Comparison of ENCODE assay signal across 8 cellular contexts in genomic region chr17:34979650-34980352, GRCh38. TPM values are rescaled to one million over a fixed set of nuclear protein-coding genes. Genes with fewer than 3 reads are reported as not detected.
DNase-seq lines count a peak whose midpoint lies in the region; ATAC-seq, FAIRE-seq and TF ChIP-seq lines count a peak whose summit lies in the region.

No MANE protein-coding gene starts in this region.

- peak overlapping the region; percentile 70 for H4K91ac ChIP-seq in IMR-90 (ENCODE audit: insufficient read depth, low read depth, low read length)

- H2BK15ac ChIP-seq in IMR-90 (ENCODE audit: low read depth, low read length) (no peak overlapping the region), mesendoderm (replicated peaks; ENCODE audit: low read depth) (no peak overlapping the region)

- H3K9me3 ChIP-seq in IMR-90 (ENCODE audit: control insufficient read depth, insufficient read depth, low read length) (no peaks in the 10 kb centered on the region), GM12878 (replicated peaks; ENCODE audit: control insufficient read depth, insufficient read depth, low read length) (no peaks in the 10 kb centered on the region)

- H3K56ac ChIP-seq in IMR-90 (ENCODE audit: extremely low read depth, insufficient read depth, low read length) (peak overlapping the region; percentile 79), mesendoderm (ENCODE audit: low read length) (peak overlapping the region; percentile 40)

- SMC1A ChIA-PET in GM12878 (lab: Charles Lee; ENCODE audit: uncharacterized antibody, unreplicated experiment) = interaction anchor here (1.5 kb wide), 1 partner anchor 19 kb away, joined by 3 read pairs; no protein-coding TSS in a partner anchor

- no peak for FAIRE-seq in GM12878 (lab: Jason Lieb, UNC)

- 0 out of 2 replicates have a peak, but pooled peaks cover 3% of the 10 kb centered on the region for H3K9me1 ChIP-seq in IMR-90 (ENCODE audit: insufficient read depth, low read length)

- H2BK120ac ChIP-seq in IMR-90 (ENCODE audit: low read depth, low read length) (peak overlapping the region; percentile 47; the same call in 1 of the 2 replicates), mesendoderm (ENCODE audit: low read depth, low read length) (no peak overlapping the region)

- TF ChIP-seq POLR2A in IMR-90 (IDR thresholded peaks at IDR 0.05; ENCODE audit: low read depth, low read length) (no peak), GM12878 (IDR thresholded peaks at IDR 0.05; ENCODE audit: low read depth, low read length) (no peak)

- H3K4me2 ChIP-seq in IMR-90 (ENCODE audit: low read depth, low read length) = peak overlapping the region; percentile 85
- peak overlapping the region; percentile 91 for H3K4me2 ChIP-seq in GM12878 (ENCODE audit: control insufficient read depth, insufficient read depth)
- no peak overlapping the region for H3K4me2 ChIP-seq in mesendoderm (ENCODE audit: low read length)

- H4K5ac ChIP-seq in IMR-90 (ENCODE audit: low read depth, low read length) = peak overlapping the region; percentile 86
- H4K5ac ChIP-seq in mesendoderm (ENCODE audit: low read length) = no peak overlapping the region

- H3K4ac ChIP-seq in IMR-90 (ENCODE audit: low read depth, low read length) (peak overlapping the region; percentile 49), mesendoderm (ENCODE audit: low read depth, low read length) (no peak overlapping the region)

- no peak overlapping the region for H3K18ac ChIP-seq in IMR-90 (ENCODE audit: low read depth, low read length)
- H3K18ac ChIP-seq in mesendoderm (ENCODE audit: low read length) = no peak overlapping the region

- CTCF ChIA-PET in IMR-90 (lab: Yijun Ruan, JAX) = no interaction called here
- CTCF ChIA-PET in GM12878 (lab: Yijun Ruan, JAX) = no interaction called here

- H3K79me1 ChIP-seq in IMR-90 (ENCODE audit: low read depth in 1 of 2, low read length in 2 of 2) (peaks cover 16 to 27% of the 10 kb centered on the region in 2 experiments), mesendoderm (ENCODE audit: low read length) (peaks cover 10% of the 10 kb centered on the region)

- peak; percentile 21 for DNase-seq in AG20443 (ENCODE audit: low spot score)
- peak; percentile 22 for DNase-seq in IMR-90
- DNase-seq in GM12878 (ENCODE audit: low read depth, low spot score) = no peak
- peak; percentile 38 for DNase-seq in mesendoderm
- no peak for DNase-seq in dermis blood vessel endothelial cell
- no peak for DNase-seq in NCI-H2107 (lab: John Stamatoyannopoulos, UW)

- TF ChIP-seq RAD21 in IMR-90 (IDR thresholded peaks at IDR 0.05; ENCODE audit: low read length) (no peak), GM12878 (IDR thresholded peaks at IDR 0.05; ENCODE audit: insufficient read depth, low read depth, low read length) (no peak)

- intact Hi-C loops in IMR-90 (cut with micrococcal nuclease) (loop anchor here (1.0 to 5.0 kb wide), 2 partner anchors 18 to 138 kb away; partner anchors contain the start of genes CCT6B, RAD51D and ZNF830), GM12878 (cut with micrococcal nuclease; ENCODE audit: unreplicated experiment) (loop anchor here (5.0 to 10.0 kb wide), 3 partner anchors 108 to 555 kb away; partner anchors contain the start of gene RAD51D)

- peaks cover 4% of the 10 kb centered on the region; the same call in 1 of the 2 replicates for H3K36me3 ChIP-seq in IMR-90 (ENCODE audit: control insufficient read depth, insufficient read depth, low read length)
- H3K36me3 ChIP-seq in GM12878 (ENCODE audit: control insufficient read depth in 2 of 2, insufficient read depth in 2 of 2, low read length in 1 of 2) = peaks cover 0 to under 1% of the 10 kb centered on the region in 2 experiments; a peak in 1 of 4 replicates
- H3K36me3 ChIP-seq in mesendoderm (ENCODE audit: control insufficient read depth, insufficient read depth, low read length) = peaks cover 3% of the 10 kb centered on the region

- H2AK9ac ChIP-seq in IMR-90 (replicated peaks; ENCODE audit: low read depth, low read length, poor library complexity) = peak overlapping the region; percentile 99

- in situ Hi-C loops in IMR-90 (cut with MboI; ENCODE audit: low sequenced_read_pairs) (loop anchor here (25.0 kb wide), 1 partner anchor 608 kb away; the partner anchor contains the start of genes AP2B1 and PEX12), GM12878 (cut with MboI) (no loop called here)

- H2AK5ac ChIP-seq in IMR-90 (ENCODE audit: low read depth, low read length) (peak overlapping the region; percentile 9; the same call in 1 of the 2 replicates), mesendoderm (ENCODE audit: low read length) (no peak overlapping the region)

- H3K4me1 ChIP-seq in IMR-90 (ENCODE audit: control insufficient read depth, insufficient read depth, low read length) = peaks cover 7% of the 10 kb centered on the region
- H3K4me1 ChIP-seq in GM12878 (ENCODE audit: control insufficient read depth, insufficient read depth, low read length) = peaks cover 12% of the 10 kb centered on the region
- H3K4me1 ChIP-seq in mesendoderm (ENCODE audit: control insufficient read depth, low read depth, low read length) = peaks cover 4% of the 10 kb centered on the region

- no peak for TF ChIP-seq EP300 in GM12878 (IDR thresholded peaks at IDR 0.05; ENCODE audit: borderline replicate concordance in 1 of 2, control insufficient read depth in 1 of 2, low read depth in 2 of 2, low read length in 2 of 2)

- no peaks in the 10 kb centered on the region for H3K27me3 ChIP-seq in IMR-90 (ENCODE audit: control insufficient read depth, insufficient read depth, low read length)
- no peaks in the 10 kb centered on the region for H3K27me3 ChIP-seq in GM12878 (replicated peaks in 1 of 2; ENCODE audit: control insufficient read depth in 2 of 2, insufficient read depth in 2 of 2, low read length in 1 of 2)
- H3K27me3 ChIP-seq in mesendoderm (ENCODE audit: insufficient read depth, low read length, poor library complexity) = no peaks in the 10 kb centered on the region

- POLR2A ChIA-PET in IMR-90 (lab: Charles Lee; ENCODE audit: unreplicated experiment) (interaction anchor here (1.2 kb wide), 1 partner anchor 11 kb away, joined by 4 read pairs; no protein-coding TSS in a partner anchor), GM12878 (lab: Charles Lee) (interaction anchor here (0.9 to 2.5 kb wide), 3 partner anchors 14 to 139 kb away, joined by 4 to 8 read pairs (median 7); partner anchors contain the start of genes CCT6B, RAD51D and ZNF830)

- H3K4me3 ChIP-seq in IMR-90 (ENCODE audit: insufficient read depth, low read depth, low read length) (peak overlapping the region; percentile 91), GM12878 (peak overlapping the region; percentile 89), mesendoderm (ENCODE audit: low read length) (no peak overlapping the region)

- peak overlapping the region; percentile 68 to 94 for H4K8ac ChIP-seq in IMR-90 (ENCODE audit: low read depth in 2 of 2, low read length in 2 of 2)
- no peak overlapping the region for H4K8ac ChIP-seq in mesendoderm (ENCODE audit: low read depth, low read length)

- H2BK5ac ChIP-seq in IMR-90 (ENCODE audit: low read depth, low read length, poor library complexity, severe bottlenecking) (peak overlapping the region; percentile 99), mesendoderm (ENCODE audit: low read length) (no peak overlapping the region)

- peak overlapping the region; percentile 84 for H3K9ac ChIP-seq in IMR-90 (ENCODE audit: low read depth, low read length)
- peak overlapping the region; percentile 89 for H3K9ac ChIP-seq in GM12878 (ENCODE audit: control insufficient read depth, insufficient read depth, low read length)
- H3K9ac ChIP-seq in mesendoderm (ENCODE audit: low read length) = peak overlapping the region; percentile 51

- no peak for ATAC-seq in IMR-90 (ENCODE audit: low read depth)
- no peak for ATAC-seq in GM12878
- no peak for ATAC-seq in GM21381 (IDR thresholded peaks at IDR 0.05; ENCODE audit: unreplicated experiment)
- no peak for ATAC-seq in GM21619 (IDR thresholded peaks at IDR 0.05; ENCODE audit: unreplicated experiment)

- H2AFZ ChIP-seq in IMR-90 (replicated peaks; ENCODE audit: low read length, poor library complexity) (peak overlapping the region; percentile 99), GM12878 (ENCODE audit: control insufficient read depth, low read depth, low read length) (peak overlapping the region; percentile 77)

- H3K79me2 ChIP-seq in GM12878 (ENCODE audit: control insufficient read depth, insufficient read depth, low read length) (peaks cover 22% of the 10 kb centered on the region), mesendoderm (ENCODE audit: control insufficient read depth, insufficient read depth, low read length) (peaks cover 19% of the 10 kb centered on the region)

- TF ChIP-seq CTCF in IMR-90 (conservative IDR thresholded peaks at IDR 0.05; ENCODE audit: low read depth, low read length) (no peak), GM12878 (IDR thresholded peaks at IDR 0.05 in 2 of 3, conservative IDR thresholded peaks at IDR 0.05 in 1 of 3; ENCODE audit: control insufficient read depth in 2 of 3, extremely low read depth in 1 of 3, insufficient read depth in 1 of 3, low read depth in 3 of 3, low read length in 3 of 3) (no peak)

- H3K27ac ChIP-seq in IMR-90 (ENCODE audit: insufficient read depth, low read length) = peak overlapping the region; percentile 71
- H3K27ac ChIP-seq in GM12878 (ENCODE audit: control insufficient read depth, insufficient read depth) = peak overlapping the region; percentile 85
- no peak overlapping the region for H3K27ac ChIP-seq in mesendoderm (ENCODE audit: low read depth, low read length)

- peak overlapping the region; percentile 55; the same call in 1 of the 2 replicates for H3K23ac ChIP-seq in IMR-90 (ENCODE audit: low read depth, low read length)
- no peak overlapping the region for H3K23ac ChIP-seq in mesendoderm (ENCODE audit: low read length)

- peak overlapping the region; percentile 66 for H3K14ac ChIP-seq in IMR-90 (replicated peaks; ENCODE audit: low read depth, low read length)

- 20% methylated on average over 8 of the region's 15 CpGs; no CpG with 5 or more reads in 1 of the 2 experiments for WGBS in IMR-90 (ENCODE audit: extremely low coverage in 2 of 2, insufficient read length in 1 of 2), 2 experiments
- WGBS in GM12878 (ENCODE audit: insufficient coverage, insufficient replicate concordance, low lambda C conversion rate, missing lambda C conversion rate) = 19% methylated on average over 15 of the region's 15 CpGs
- 100% methylated on average over 2 of the region's 15 CpGs for WGBS in mesendoderm (ENCODE audit: extremely low coverage, insufficient coverage, low lambda C conversion rate)

- H4K20me1 ChIP-seq in IMR-90 (ENCODE audit: insufficient read depth, low read length) (no peaks in the 10 kb centered on the region), GM12878 (ENCODE audit: control insufficient read depth, insufficient read depth) (no peaks in the 10 kb centered on the region)

- H2BK20ac ChIP-seq in IMR-90 (ENCODE audit: low read depth, low read length) = no peak overlapping the region

- dilution Hi-C loops in IMR-90 (cut with HindIII; ENCODE audit: low sequenced_read_pairs, unreplicated experiment) = no loop called here

- BruUV-seq in IMR-90 (replicated peaks; lab: Mats Ljungman, UMichigan) (TSS peak; percentile 89), GM12878 (replicated peaks; lab: Mats Ljungman, UMichigan) (TSS peak; percentile 98)

- RAD21 ChIA-PET in GM12878 (lab: Charles Lee; ENCODE audit: unreplicated experiment) = interaction anchor here (0.8 to 1.6 kb wide), 7 partner anchors 20 to 139 kb away, joined by 3 to 4 read pairs (median 3); no protein-coding TSS in a partner anchor

RNA-seq across cellular contexts. Expression of gene LIG3, which starts 0.5 kb away (rescaled TPM):
- total RNA-seq in IMR-90 (2012; rRNA removed) (35.8 and 41.9 TPM in 2 replicates), GM12878 (2014; rRNA removed) (33.8 and 38.1 TPM in 2 replicates), GM12878 (2014; rRNA removed; fragmentation: Illumina TruSeq; extraction: Trizol) (30.2 and 30.6 TPM in 2 replicates), GM12878 (2021) (37.6 and 38.7 TPM in 2 replicates), dermis blood vessel endothelial cell (23.1 and 37.8 TPM in 2 replicates)
- polyA plus RNA-seq in IMR-90 (2012; rRNA removed) (28.3 and 36.4 TPM in 2 replicates), GM12878 (2011; rRNA removed) (37.4 and 41.7 TPM in 2 replicates), GM12878 (2014; fragmentation: Illumina TruSeq; extraction: Trizol) (31.3 and 36.2 TPM in 2 replicates), GM12878 (2014; fragmentation: Nextera tagmentation; extraction: Ambion mirVana) (1 to 10 TPM; 6.5 to 6.6 TPM), GM12878 (2014; rRNA removed) (37.1 and 45.4 TPM in 2 replicates), GM12878 (2016; fragmentation: Nextera tagmentation; extraction: Ambion mirVana) (10 to 100 TPM; 24.3 to 26.3 TPM)
- polyA plus RNA-seq in IMR-90 (2012; cell fraction: cytosol; rRNA removed) = 18.8 and 24.6 TPM in 2 replicates
- 34.5 and 61.5 TPM in 2 replicates for polyA plus RNA-seq in IMR-90 (2012; cell fraction: nucleus; rRNA removed; ENCODE audit: low replicate concordance)
- 85.6 and 106 TPM in 2 replicates for total RNA-seq in GM12878 (2013; cell fraction: nucleolus; rRNA removed)
- polyA plus RNA-seq in GM12878 (2011; ENCODE audit: low read depth) = 8.3 TPM
- polyA plus RNA-seq in GM12878 (2011; cell fraction: cytosol; rRNA removed) = 35.6 and 44.5 TPM in 2 replicates
- 88.4 and 90.2 TPM in 2 replicates for polyA plus RNA-seq in GM12878 (2011; cell fraction: nucleus; rRNA removed)
- polyA plus RNA-seq in GM12878 (2012) = 13.2 and 17.9 TPM in 2 replicates
- 66.9 and 103 TPM in 2 replicates for polyA minus RNA-seq in GM12878 (2011; rRNA and poly(A)+ RNA removed)
- polyA minus RNA-seq in GM12878 (2011; cell fraction: cytosol; rRNA and poly(A)+ RNA removed) = 21.4 and 23.9 TPM in 2 replicates
- 42.1 and 68.8 TPM in 2 replicates for polyA minus RNA-seq in GM12878 (2011; cell fraction: nucleus; rRNA and poly(A)+ RNA removed)
- polyA plus RNA-seq in mesendoderm (2013, experiment 1 of 2) = 42.3 TPM
- polyA plus RNA-seq in mesendoderm (2013, experiment 2 of 2) = 42.2 TPM

RNA-seq across cellular contexts. Expression of gene ZNF830, which starts 18.5 kb away (rescaled TPM):
- total RNA-seq in IMR-90 (2012; rRNA removed) = 6.6 and 10.3 TPM in 2 replicates
- polyA plus RNA-seq in IMR-90 (2012; rRNA removed) = 5.1 and 5.5 TPM in 2 replicates
- polyA plus RNA-seq in IMR-90 (2012; cell fraction: cytosol; rRNA removed) = 2.4 TPM in 2 replicates
- polyA plus RNA-seq in IMR-90 (2012; cell fraction: nucleus; rRNA removed; ENCODE audit: low replicate concordance) = 1.5 and 3.3 TPM in 2 replicates
- total RNA-seq in GM12878 (2013; cell fraction: nucleolus; rRNA removed) = 18.3 and 20.7 TPM in 2 replicates
- 9.7 and 11.3 TPM in 2 replicates for total RNA-seq in GM12878 (2014; rRNA removed)
- total RNA-seq in GM12878 (2014; rRNA removed; fragmentation: Illumina TruSeq; extraction: Trizol) = 18.5 and 19.9 TPM in 2 replicates
- 13.6 and 14.9 TPM in 2 replicates for total RNA-seq in GM12878 (2021)
- polyA plus RNA-seq in GM12878 (2011; ENCODE audit: low read depth) = 4.0 TPM
- 12.0 and 20.7 TPM in 2 replicates for polyA plus RNA-seq in GM12878 (2011; rRNA removed)
- 5.6 and 6.8 TPM in 2 replicates for polyA plus RNA-seq in GM12878 (2011; cell fraction: cytosol; rRNA removed)
- 9.2 and 11.8 TPM in 2 replicates for polyA plus RNA-seq in GM12878 (2011; cell fraction: nucleus; rRNA removed)
- 6.8 and 11.1 TPM in 2 replicates for polyA plus RNA-seq in GM12878 (2012)
- polyA plus RNA-seq in GM12878 (2014; fragmentation: Illumina TruSeq; extraction: Trizol) = 12.3 and 15.2 TPM in 2 replicates
- 10 to 100 TPM; 10.6 to 15.4 TPM for polyA plus RNA-seq in GM12878 (2014; fragmentation: Nextera tagmentation; extraction: Ambion mirVana)
- 10.5 and 15.0 TPM in 2 replicates for polyA plus RNA-seq in GM12878 (2014; rRNA removed)
- polyA plus RNA-seq in GM12878 (2016; fragmentation: Nextera tagmentation; extraction: Ambion mirVana) = 10 to 100 TPM; 16.2 to 16.8 TPM
- 5.1 and 6.5 TPM in 2 replicates for polyA minus RNA-seq in GM12878 (2011; rRNA and poly(A)+ RNA removed)
- 2.9 and 3.2 TPM in 2 replicates for polyA minus RNA-seq in GM12878 (2011; cell fraction: cytosol; rRNA and poly(A)+ RNA removed)
- polyA minus RNA-seq in GM12878 (2011; cell fraction: nucleus; rRNA and poly(A)+ RNA removed) = 8.6 and 13.1 TPM in 2 replicates
- 9.2 TPM for polyA plus RNA-seq in mesendoderm (2013, experiment 1 of 2)
- 9.9 TPM for polyA plus RNA-seq in mesendoderm (2013, experiment 2 of 2)
- 15.0 and 17.5 TPM in 2 replicates for total RNA-seq in dermis blood vessel endothelial cell

RNA-seq across cellular contexts. Expression of gene CCT6B, which starts 18.5 kb away (rescaled TPM):
- total RNA-seq in IMR-90 (2012; rRNA removed) (0.72 and 1.7 TPM in 2 replicates), GM12878 (2014; rRNA removed) (1.9 and 2.2 TPM in 2 replicates), GM12878 (2014; rRNA removed; fragmentation: Illumina TruSeq; extraction: Trizol) (2.6 and 3.1 TPM in 2 replicates), GM12878 (2021) (2.8 TPM in 2 replicates), dermis blood vessel endothelial cell (0.28 and 1.4 TPM in 2 replicates)
- polyA plus RNA-seq in IMR-90 (2012; rRNA removed) (0.72 and 1.1 TPM in 2 replicates), GM12878 (2011; rRNA removed) (1.6 and 2.5 TPM in 2 replicates), GM12878 (2014; fragmentation: Illumina TruSeq; extraction: Trizol) (2.5 and 3.2 TPM in 2 replicates), GM12878 (2014; fragmentation: Nextera tagmentation; extraction: Ambion mirVana) (1 to 10 TPM; 3.9 to 6.1 TPM), GM12878 (2014; rRNA removed) (1.6 and 2.4 TPM in 2 replicates), GM12878 (2016; fragmentation: Nextera tagmentation; extraction: Ambion mirVana) (1 to 10 TPM; 2.1 to 2.6 TPM)
- 0.16 and 0.18 TPM in 2 replicates for polyA plus RNA-seq in IMR-90 (2012; cell fraction: cytosol; rRNA removed)
- polyA plus RNA-seq in IMR-90 (2012; cell fraction: nucleus; rRNA removed; ENCODE audit: low replicate concordance) = 0.17 and 1.9 TPM in 2 replicates
- 1.4 and 1.8 TPM in 2 replicates for total RNA-seq in GM12878 (2013; cell fraction: nucleolus; rRNA removed)
- polyA plus RNA-seq in GM12878 (2011; ENCODE audit: low read depth) = 2.2 TPM
- polyA plus RNA-seq in GM12878 (2011; cell fraction: cytosol; rRNA removed) = 0.39 and 0.57 TPM in 2 replicates
- 0.91 and 0.95 TPM in 2 replicates for polyA plus RNA-seq in GM12878 (2011; cell fraction: nucleus; rRNA removed)
- 3.7 and 4.3 TPM in 2 replicates for polyA plus RNA-seq in GM12878 (2012)
- 0.59 and 0.82 TPM in 2 replicates for polyA minus RNA-seq in GM12878 (2011; rRNA and poly(A)+ RNA removed)
- 0.62 TPM in 1 of 2 replicates, not detected in the other for polyA minus RNA-seq in GM12878 (2011; cell fraction: cytosol; rRNA and poly(A)+ RNA removed)
- 0.48 and 1.1 TPM in 2 replicates for polyA minus RNA-seq in GM12878 (2011; cell fraction: nucleus; rRNA and poly(A)+ RNA removed)
- 0.84 TPM for polyA plus RNA-seq in mesendoderm (2013, experiment 1 of 2)
- polyA plus RNA-seq in mesendoderm (2013, experiment 2 of 2) = 0.83 TPM

Comparison
In these comparisons a context has a peak if more than half of its experiments do, and no peak if none do; other contexts are left out.
1. DNase-seq: peak in AG20443 (single experiment), IMR-90 (single experiment) and mesendoderm (single experiment); none in GM12878 (single experiment), dermis blood vessel endothelial cell (single experiment) and NCI-H2107 (single experiment).
2. Peak in every context shown above with its lines, with median percentiles within 50 percentile points of each other: H3K9ac ChIP-seq.